In genomic region chr14:91396959-91397815, GRCh38 we compare ENCODE assay signal across 8 cellular contexts. TPM values are rescaled to one million over a fixed set of nuclear protein-coding genes. Genes with fewer than 3 reads are reported as not detected.
DNase-seq lines count a peak whose midpoint lies in the region; ATAC-seq, FAIRE-seq and TF ChIP-seq lines count a peak whose summit lies in the region.

No MANE protein-coding gene starts in this region.

- H2AFZ ChIP-seq in KMS-11 (ENCODE audit: low read depth) (no peak overlapping the region), hepatocyte (no peak overlapping the region)

- H3K27me3 ChIP-seq in KMS-11 (ENCODE audit: insufficient read depth, low read depth) (no peaks in the 10 kb centered on the region), hepatocyte (no peaks in the 10 kb centered on the region), subcutaneous abdominal adipose tissue (ENCODE audit: control insufficient read depth in 5 of 5, insufficient read depth in 4 of 5, low read length in 5 of 5) (no peaks in the 10 kb centered on the region)

- no peaks in the 10 kb centered on the region for H3K9me3 ChIP-seq in hepatocyte (ENCODE audit: low read depth)
- no peaks in the 10 kb centered on the region for H3K9me3 ChIP-seq in subcutaneous abdominal adipose tissue (ENCODE audit: control insufficient read depth in 5 of 5, low read length in 5 of 5)
- H3K9me3 ChIP-seq in kidney (ENCODE audit: control insufficient read depth in 1 of 2, low read length in 2 of 2), result no peaks in the 10 kb centered on the region

- peak; percentile 74 for ATAC-seq in GM21515 (IDR thresholded peaks at IDR 0.05; ENCODE audit: unreplicated experiment)

- H3K4me3 ChIP-seq in GM08714 (ENCODE audit: low read length) (peak overlapping the region; percentile 34; the same call in 1 of the 2 replicates), KMS-11 (IDR thresholded peaks at IDR 0.05; ENCODE audit: insufficient read depth, low read depth, low read length) (no peak overlapping the region), hepatocyte (no peak overlapping the region), subcutaneous abdominal adipose tissue (ENCODE audit: low read depth in 1 of 5, low read length in 5 of 5) (peak overlapping the region in 3 of 5 donors; percentile 4 to 32 (median 26)), kidney (ENCODE audit: low read length in 2 of 2) (no peak overlapping the region)

- peak overlapping the region; percentile 89 for H3K27ac Mint-ChIP-seq in activated CD4-positive, alpha-beta memory T cell treated with anti-CD3 and anti-CD28 coated beads for 36 hours

- peak; percentile 84 for DNase-seq in activated CD4-positive, alpha-beta memory T cell treated with anti-CD3 and anti-CD28 coated beads for 36 hours
- DNase-seq in hepatocyte (ENCODE audit: low spot score), result no peak
- no peak for DNase-seq in putamen (ENCODE audit: low spot score)
- no peak for DNase-seq in kidney

- intact Hi-C loops in activated CD4-positive, alpha-beta memory T cell treated with anti-CD3 and anti-CD28 coated beads for 36 hours (cut with micrococcal nuclease), result loop anchor here (1.0 to 2.0 kb wide), 2 partner anchors 14 to 30 kb away; no protein-coding TSS in a partner anchor
- intact Hi-C loops in kidney (cut with DNase I), result no loop called here

- H3K79me2 ChIP-seq in KMS-11 (ENCODE audit: insufficient read depth, low read depth) (peaks cover 93% of the 10 kb centered on the region), hepatocyte (peaks cover 68% of the 10 kb centered on the region)

- H3K36me3 ChIP-seq in KMS-11 (ENCODE audit: insufficient read depth), result no peaks in the 10 kb centered on the region
- H3K36me3 ChIP-seq in hepatocyte (replicated peaks; ENCODE audit: insufficient read depth, low read depth), result no peaks in the 10 kb centered on the region
- no peaks in the 10 kb centered on the region for H3K36me3 ChIP-seq in subcutaneous abdominal adipose tissue (ENCODE audit: control insufficient read depth in 5 of 5, insufficient read depth in 5 of 5, low read length in 5 of 5)
- no peaks in the 10 kb centered on the region for H3K36me3 ChIP-seq in kidney (ENCODE audit: control insufficient read depth in 1 of 2, insufficient read depth in 2 of 2, low read length in 2 of 2)

- CTCF ChIA-PET in activated CD4-positive, alpha-beta memory T cell treated with anti-CD3 and anti-CD28 coated beads for 36 hours (lab: Charles Lee), result interaction anchor here (0.6 to 3.3 kb wide), 15 partner anchors 9 to 76 kb away, joined by 3 to 16 read pairs (median 6); partner anchors contain the start of gene CCDC88C

- no peaks in the 10 kb centered on the region for H3K9me2 ChIP-seq in hepatocyte (replicated peaks; ENCODE audit: insufficient read depth)

- POLR2A ChIA-PET in activated CD4-positive, alpha-beta memory T cell treated with anti-CD3 and anti-CD28 coated beads for 36 hours (lab: Charles Lee), result interaction anchor here (1.2 to 4.6 kb wide), 8 partner anchors 9 to 80 kb away, joined by 3 to 41 read pairs (median 7); partner anchors contain the start of gene CCDC88C

- peaks cover 20% of the 10 kb centered on the region for H3K36me3 Mint-ChIP-seq in activated CD4-positive, alpha-beta memory T cell treated with anti-CD3 and anti-CD28 coated beads for 36 hours

- TF ChIP-seq CTCF in KMS-11 (conservative IDR thresholded peaks at IDR 0.05; ENCODE audit: low read depth, low read length) (no peak), hepatocyte (IDR thresholded peaks at IDR 0.05; ENCODE audit: poor library complexity) (no peak), kidney (IDR thresholded peaks at IDR 0.05; ENCODE audit: borderline replicate concordance, extremely low read depth, insufficient read depth) (no peak)

- H3K27me3 Mint-ChIP-seq in activated CD4-positive, alpha-beta memory T cell treated with anti-CD3 and anti-CD28 coated beads for 36 hours, result no peaks in the 10 kb centered on the region

- peak overlapping the region; percentile 31; the same call in 1 of the 2 replicates for H3K9ac ChIP-seq in KMS-11
- no peak overlapping the region for H3K9ac ChIP-seq in subcutaneous abdominal adipose tissue (ENCODE audit: low read length in 5 of 5)
- no peak overlapping the region for H3K9ac ChIP-seq in kidney (ENCODE audit: low read length in 2 of 2)

- FAIRE-seq in kidney (lab: Jason Lieb, UNC), result no peak

- H3K27ac ChIP-seq in KMS-11 (peak overlapping the region; percentile 61), hepatocyte (peak overlapping the region; percentile 54), subcutaneous abdominal adipose tissue (ENCODE audit: low read depth, low read length) (peak overlapping the region; percentile 16), kidney (ENCODE audit: low read depth in 2 of 2, low read length in 2 of 2) (no peak overlapping the region)

- H3K4me1 ChIP-seq in KMS-11 (ENCODE audit: low read depth, poor library complexity, severe bottlenecking) (peaks cover 55% of the 10 kb centered on the region), hepatocyte (ENCODE audit: insufficient read depth) (peaks cover 3% of the 10 kb centered on the region), subcutaneous abdominal adipose tissue (ENCODE audit: control insufficient read depth in 5 of 5, insufficient read depth in 5 of 5, low read length in 5 of 5) (peaks cover 8 to 74% (median 38%) of the 10 kb centered on the region in 5 donors), kidney (ENCODE audit: control insufficient read depth in 1 of 2, insufficient read depth in 1 of 2, low read depth in 1 of 2, low read length in 2 of 2) (peaks cover 7 to 21% of the 10 kb centered on the region in 2 donors)

- H3K9me3 Mint-ChIP-seq in activated CD4-positive, alpha-beta memory T cell treated with anti-CD3 and anti-CD28 coated beads for 36 hours, result no peaks in the 10 kb centered on the region

- H3K4me2 ChIP-seq in KMS-11 (peak overlapping the region; percentile 85), hepatocyte (peak overlapping the region; percentile 39)

- H3K4me1 Mint-ChIP-seq in activated CD4-positive, alpha-beta memory T cell treated with anti-CD3 and anti-CD28 coated beads for 36 hours (ENCODE audit: low read depth), result peaks cover 92% of the 10 kb centered on the region

- WGBS in hepatocyte (ENCODE audit: low lambda C conversion rate, missing lambda C conversion rate), result 64% methylated on average over 15 of the region's 15 CpGs

- H3K4me3 Mint-ChIP-seq in activated CD4-positive, alpha-beta memory T cell treated with anti-CD3 and anti-CD28 coated beads for 36 hours, result peak overlapping the region; percentile 64

- H4K20me1 ChIP-seq in KMS-11 (ENCODE audit: insufficient read depth) (peaks cover 7% of the 10 kb centered on the region; the same call in 1 of the 2 replicates), hepatocyte (ENCODE audit: insufficient read depth, poor library complexity, severe bottlenecking) (no peaks in the 10 kb centered on the region)

RNA-seq across cellular contexts. Expression of gene CCDC88C, which starts 20.4 kb away (rescaled TPM):
- 10 to 100 TPM; 73.0 to 74.7 TPM for total RNA-seq in activated CD4-positive, alpha-beta memory T cell treated with anti-CD3 and anti-CD28 coated beads for 36 hours
- total RNA-seq in hepatocyte (4.7 and 11.3 TPM in 2 replicates), kidney (32.8 TPM)
- polyA plus RNA-seq in hepatocyte (4.3 and 5.9 TPM in 2 replicates), kidney (ENCODE audit: insufficient read depth, low read depth, low replicate concordance) (6.6 TPM)

Comparison
In these comparisons a context has a peak if more than half of its experiments do, and no peak if none do; other contexts are left out.
1. H3K4me3 ChIP-seq: peak in GM08714 (single experiment) and subcutaneous abdominal adipose tissue (3 of 5); none in KMS-11 (single experiment), hepatocyte (single experiment) and kidney (0 of 2).
2. H3K27ac ChIP-seq: peak in KMS-11 (single experiment), hepatocyte (single experiment) and subcutaneous abdominal adipose tissue (single experiment); none in kidney (0 of 2).